ENCODE assay signal across 2 cellular contexts in genomic region chr7:1727812-1728570, GRCh38.
A peak's percentile ranks its signal among the peaks of the same experiment; 100 is the strongest.
TF ChIP-seq lines count a peak whose summit lies in the region.

No MANE protein-coding gene starts in this region.

TF ChIP-seq in HepG2, 621 proteins besides CTCF, POLR2A, EP300 and RAD21 (continues in another document):
- TF ChIP-seq ZNF687 (CRISPR knock-in tag; IDR thresholded peaks at IDR 0.05) (peak; percentile 13; the same call in 1 of the 2 replicates), GATAD2A (CRISPR knock-in tag; IDR thresholded peaks at IDR 0.05) (no peak), ZNF121 (CRISPR knock-in tag; IDR thresholded peaks at IDR 0.05) (peak; percentile 81), ZFP62 (CRISPR knock-in tag; IDR thresholded peaks at IDR 0.05) (no peak), PLRG1 (conservative IDR thresholded peaks at IDR 0.05) (no peak), ZNF160 (CRISPR knock-in tag; IDR thresholded peaks at IDR 0.05) (no peak), BCL3 (CRISPR knock-in tag; IDR thresholded peaks at IDR 0.05) (no peak), ZNF670 (CRISPR knock-in tag; IDR thresholded peaks at IDR 0.05; ENCODE audit: borderline replicate concordance) (no peak), ZBTB25 (CRISPR knock-in tag; IDR thresholded peaks at IDR 0.05) (no peak), KAT2B (IDR thresholded peaks at IDR 0.05; ENCODE audit: borderline replicate concordance, low read depth, low read length) (no peak), SMAD3 (CRISPR knock-in tag; IDR thresholded peaks at IDR 0.05) (no peak), THAP7 (CRISPR knock-in tag; IDR thresholded peaks at IDR 0.05) (no peak), ZSCAN25 (CRISPR knock-in tag; IDR thresholded peaks at IDR 0.05) (peak; percentile 93), ZHX1 (CRISPR knock-in tag; IDR thresholded peaks at IDR 0.05; ENCODE audit: low read depth) (no peak), ZNF264 (CRISPR knock-in tag; IDR thresholded peaks at IDR 0.05) (no peak)

TF ChIP-seq in K562, 482 proteins besides CTCF, POLR2A, EP300 and RAD21:
- TF ChIP-seq SAFB (IDR thresholded peaks at IDR 0.05; ENCODE audit: borderline replicate concordance, low read depth, low read length) (no peak), ZNF121 (CRISPR knock-in tag; conservative IDR thresholded peaks at IDR 0.05) (0 out of 2 replicates have a peak, but pooled peaks have one; percentile 40)
TF ChIP-seq in K562: peak in this region for 1.
